16 cellular contexts compared by ENCODE assay signal in the genomic region with DNA sequence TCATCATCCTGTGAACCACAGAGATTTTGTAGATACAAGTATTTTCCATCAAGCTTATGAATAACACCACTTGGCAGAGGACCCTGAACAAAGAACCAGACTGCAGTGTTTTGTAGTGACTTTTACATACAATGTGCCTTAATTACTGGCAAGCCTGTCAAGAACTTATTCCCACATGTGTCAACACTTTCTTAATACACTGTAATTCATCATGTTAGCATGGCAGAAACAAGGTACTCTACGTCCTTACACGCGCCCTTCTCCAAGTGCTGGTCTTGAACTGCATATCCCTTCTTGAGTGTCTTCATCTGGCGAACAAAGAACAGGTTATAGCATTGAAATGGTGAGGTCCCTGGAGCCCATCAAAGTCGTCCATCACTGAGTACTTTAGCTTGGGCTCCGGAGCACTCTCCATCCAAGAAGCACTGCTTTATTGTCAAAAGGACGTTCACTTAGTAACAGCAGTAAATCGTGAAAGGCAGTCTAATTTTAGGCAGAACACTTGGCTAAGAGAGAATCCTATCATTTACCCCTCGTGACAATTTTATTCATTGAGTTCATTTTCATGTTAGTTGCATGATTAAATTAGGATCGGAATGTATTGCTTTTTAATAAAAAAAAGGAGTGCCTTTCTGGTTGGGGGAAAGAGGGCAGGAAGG.
DNase-seq lines count a peak whose midpoint lies in the region; ATAC-seq and TF ChIP-seq lines count a peak whose summit lies in the region.
"Had no signal": no experiment of that assay in that cellular context is flagged by ENCODE, and none has a peak within 500 bp of the region (broad histone marks: within the 10 kb centered on the region; RNA-seq: fewer than 3 reads in every experiment).

No MANE protein-coding gene starts in this region.

- H3K9me3 Mint-ChIP-seq in brain: peaks cover 0 to 2% (median 0%) of the 10 kb centered on the region in 5 experiments
- H3K9me3 Mint-ChIP-seq in stimulated activated naive CD8-positive, alpha-beta T cell treated with anti-CD3 and anti-CD28 coated beads, Interleukin-15, amount 100 ng/mL, for 72 hours: no peaks in the 10 kb centered on the region

- peak overlapping the region; percentile 59 for H3K27ac ChIP-seq in neural cell (ENCODE audit: low read length)
- H3K27ac ChIP-seq: C4-2B had no signal

- no peak overlapping the region for H2AFZ ChIP-seq in neural cell (ENCODE audit: low read depth, low read length)

- peak; percentile 4 for DNase-seq in DMS79 (lab: John Stamatoyannopoulos, UW)
- DNase-seq in NCI-H1436 treated with DMSO at 0.1 percent for 48 hours (lab: John Stamatoyannopoulos, UW): peak; percentile 13
- no peak for DNase-seq in stimulated activated naive CD8-positive, alpha-beta T cell treated with anti-CD3 and anti-CD28 coated beads, Interleukin-15, amount 100 ng/mL, for 72 hours
- DNase-seq: EL, KBM-7, NCI-H1930, NCI-H510A, SK-N-SH had no signal

- no peak overlapping the region for H3K9ac ChIP-seq in neural cell (ENCODE audit: low read length)
- H3K9ac ChIP-seq: SK-N-SH had no signal

- no peak for TF ChIP-seq RAD21 in neural cell (conservative IDR thresholded peaks at IDR 0.05)

- no peaks in the 10 kb centered on the region for H3K27me3 Mint-ChIP-seq in brain
- H3K27me3 Mint-ChIP-seq in stimulated activated naive CD8-positive, alpha-beta T cell treated with anti-CD3 and anti-CD28 coated beads, Interleukin-15, amount 100 ng/mL, for 72 hours: peaks cover 13% of the 10 kb centered on the region

- no peak for TF ChIP-seq CTCF in brain (conservative IDR thresholded peaks at IDR 0.05)
- no peak for TF ChIP-seq CTCF in neural cell (IDR thresholded peaks at IDR 0.05; ENCODE audit: poor library complexity, severe bottlenecking)

- no peak overlapping the region for H3K4me2 ChIP-seq in neural cell (ENCODE audit: low read length)
- H3K4me2 ChIP-seq: SK-N-SH had no signal

- ATAC-seq in esophagus mucosa (no peak), GM21515 (IDR thresholded peaks at IDR 0.05; ENCODE audit: unreplicated experiment) (no peak), HG03159 (IDR thresholded peaks at IDR 0.05; ENCODE audit: unreplicated experiment) (no peak)
- ATAC-seq in stimulated activated naive CD8-positive, alpha-beta T cell treated with anti-CD3 and anti-CD28 coated beads, Interleukin-15, amount 100 ng/mL, for 72 hours: no peak
- ATAC-seq: Panc1, Right ventricle myocardium inferior had no signal

- peak overlapping the region in 4 of 5 experiments; percentile 30 to 77 (median 54) for H3K27ac Mint-ChIP-seq in brain
- H3K27ac Mint-ChIP-seq in stimulated activated naive CD8-positive, alpha-beta T cell treated with anti-CD3 and anti-CD28 coated beads, Interleukin-15, amount 100 ng/mL, for 72 hours: no peak overlapping the region

- no peaks in the 10 kb centered on the region for H3K27me3 ChIP-seq in neural cell (ENCODE audit: insufficient read depth, low read depth, low read length)

- H3K9me3 ChIP-seq in neural cell (ENCODE audit: low read length): no peaks in the 10 kb centered on the region
- H3K9me3 ChIP-seq: SK-N-SH had no signal

- H3K4me3 ChIP-seq in neural cell (ENCODE audit: low read length): peak overlapping the region; percentile 13

- no peaks in the 10 kb centered on the region for H3K79me2 ChIP-seq in neural cell (replicated peaks; ENCODE audit: insufficient read depth, low read length)

- H3F3A ChIP-seq in neural cell (ENCODE audit: insufficient read depth, low read length, poor library complexity, severe bottlenecking): no peaks in the 10 kb centered on the region

- no peak overlapping the region for H3K4me3 Mint-ChIP-seq in brain
- no peak overlapping the region for H3K4me3 Mint-ChIP-seq in stimulated activated naive CD8-positive, alpha-beta T cell treated with anti-CD3 and anti-CD28 coated beads, Interleukin-15, amount 100 ng/mL, for 72 hours

- no peaks in the 10 kb centered on the region for H3K9me2 ChIP-seq in neural cell (ENCODE audit: insufficient read depth, low read length)
- H3K9me2 ChIP-seq: SK-N-SH had no signal

- no peaks in the 10 kb centered on the region for H3K36me3 Mint-ChIP-seq in brain

- H3K4me1 Mint-ChIP-seq in brain: peaks cover 26% of the 10 kb centered on the region
- H3K4me1 Mint-ChIP-seq in stimulated activated naive CD8-positive, alpha-beta T cell treated with anti-CD3 and anti-CD28 coated beads, Interleukin-15, amount 100 ng/mL, for 72 hours: no peaks in the 10 kb centered on the region

- H3K36me3 ChIP-seq in neural cell (ENCODE audit: insufficient read depth, low read length): no peaks in the 10 kb centered on the region

- peak; percentile 85 for TF ChIP-seq EP300 in neural cell (conservative IDR thresholded peaks at IDR 0.05; ENCODE audit: poor library complexity, severe bottlenecking)

- no peaks in the 10 kb centered on the region for H4K20me1 ChIP-seq in neural cell (ENCODE audit: insufficient read depth)

TF ChIP-seq in neural cell, 6 proteins besides CTCF, POLR2A, EP300 and RAD21:
- TF ChIP-seq EZH2 (IDR thresholded peaks at IDR 0.05; ENCODE audit: borderline replicate concordance, insufficient read depth, low read length, poor library complexity, severe bottlenecking): no peak
- TF ChIP-seq POLR2AphosphoS5 (IDR thresholded peaks at IDR 0.05): peak; percentile 82
- TF ChIP-seq, protein P1, sequence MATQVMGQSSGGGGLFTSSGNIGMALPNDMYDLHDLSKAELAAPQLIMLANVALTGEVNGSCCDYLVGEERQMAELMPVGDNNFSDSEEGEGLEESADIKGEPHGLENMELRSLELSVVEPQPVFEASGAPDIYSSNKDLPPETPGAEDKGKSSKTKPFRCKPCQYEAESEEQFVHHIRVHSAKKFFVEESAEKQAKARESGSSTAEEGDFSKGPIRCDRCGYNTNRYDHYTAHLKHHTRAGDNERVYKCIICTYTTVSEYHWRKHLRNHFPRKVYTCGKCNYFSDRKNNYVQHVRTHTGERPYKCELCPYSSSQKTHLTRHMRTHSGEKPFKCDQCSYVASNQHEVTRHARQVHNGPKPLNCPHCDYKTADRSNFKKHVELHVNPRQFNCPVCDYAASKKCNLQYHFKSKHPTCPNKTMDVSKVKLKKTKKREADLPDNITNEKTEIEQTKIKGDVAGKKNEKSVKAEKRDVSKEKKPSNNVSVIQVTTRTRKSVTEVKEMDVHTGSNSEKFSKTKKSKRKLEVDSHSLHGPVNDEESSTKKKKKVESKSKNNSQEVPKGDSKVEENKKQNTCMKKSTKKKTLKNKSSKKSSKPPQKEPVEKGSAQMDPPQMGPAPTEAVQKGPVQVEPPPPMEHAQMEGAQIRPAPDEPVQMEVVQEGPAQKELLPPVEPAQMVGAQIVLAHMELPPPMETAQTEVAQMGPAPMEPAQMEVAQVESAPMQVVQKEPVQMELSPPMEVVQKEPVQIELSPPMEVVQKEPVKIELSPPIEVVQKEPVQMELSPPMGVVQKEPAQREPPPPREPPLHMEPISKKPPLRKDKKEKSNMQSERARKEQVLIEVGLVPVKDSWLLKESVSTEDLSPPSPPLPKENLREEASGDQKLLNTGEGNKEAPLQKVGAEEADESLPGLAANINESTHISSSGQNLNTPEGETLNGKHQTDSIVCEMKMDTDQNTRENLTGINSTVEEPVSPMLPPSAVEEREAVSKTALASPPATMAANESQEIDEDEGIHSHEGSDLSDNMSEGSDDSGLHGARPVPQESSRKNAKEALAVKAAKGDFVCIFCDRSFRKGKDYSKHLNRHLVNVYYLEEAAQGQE (IDR thresholded peaks at IDR 0.05; ENCODE audit: borderline replicate concordance): peak; percentile 23

Comparison
In these comparisons a context has a peak if more than half of its experiments do, and no peak if none do; other contexts are left out.
1. DNase-seq: peak in DMS79 (single experiment) and NCI-H1436 treated with DMSO at 0.1 percent for 48 hours (single experiment); none in stimulated activated naive CD8-positive, alpha-beta T cell treated with anti-CD3 and anti-CD28 coated beads, Interleukin-15, amount 100 ng/mL, for 72 hours (0 of 2).
2. H3K27ac Mint-ChIP-seq: peak in brain (4 of 5); none in stimulated activated naive CD8-positive, alpha-beta T cell treated with anti-CD3 and anti-CD28 coated beads, Interleukin-15, amount 100 ng/mL, for 72 hours (0 of 2).